In genomic region chr19:36136975-36137686, GRCh38 we compare ENCODE assay signal across 9 cellular contexts. TPM values are rescaled to one million over a fixed set of nuclear protein-coding genes. Genes with fewer than 3 reads are reported as not detected.
DNase-seq lines count a peak whose midpoint lies in the region; ATAC-seq and TF ChIP-seq lines count a peak whose summit lies in the region.
"Had no signal": no experiment of that assay in that cellular context is flagged by ENCODE, and none has a peak within 500 bp of the region (broad histone marks: within the 10 kb centered on the region; RNA-seq: fewer than 3 reads in every experiment).

No MANE protein-coding gene starts in this region.

- TF ChIP-seq POLR2A in heart left ventricle (IDR thresholded peaks at IDR 0.05) = no peak

- H3K27ac Mint-ChIP-seq in activated naive CD8-positive, alpha-beta T cell treated with anti-CD3 and anti-CD28 coated beads, Interleukin-2, amount 50 U/mL, for 24 hours = peak overlapping the region; percentile 22
- no peak overlapping the region for H3K27ac Mint-ChIP-seq in activated naive CD8-positive, alpha-beta T cell treated with anti-CD3 and anti-CD28 coated beads for 36 hours
- H3K27ac Mint-ChIP-seq in T-helper 2 cell treated with Interferon-gamma antibody and Interleukin-4, amounts not matched to agents 5 μg/mL and 100 μg/mL, for 36 hours = peak overlapping the region; percentile 27
- H3K27ac Mint-ChIP-seq in stimulated activated memory B cell treated with anti-CD40 and anti-IgM and Interleukin-4, amounts not matched to agents 10 μg/mL and 1 μg/mL and 100 μg/mL, for 72 hours = peak overlapping the region; percentile 60

- peaks cover 0 to 35% (median 16%) of the 10 kb centered on the region in 12 donors for H3K4me1 ChIP-seq in heart left ventricle

- no peaks in the 10 kb centered on the region for H3K27me3 Mint-ChIP-seq in activated naive CD8-positive, alpha-beta T cell treated with anti-CD3 and anti-CD28 coated beads, Interleukin-2, amount 50 U/mL, for 24 hours
- peaks cover 4% of the 10 kb centered on the region for H3K27me3 Mint-ChIP-seq in activated naive CD8-positive, alpha-beta T cell treated with anti-CD3 and anti-CD28 coated beads for 36 hours
- no peaks in the 10 kb centered on the region for H3K27me3 Mint-ChIP-seq in T-helper 2 cell treated with Interferon-gamma antibody and Interleukin-4, amounts not matched to agents 5 μg/mL and 100 μg/mL, for 36 hours (ENCODE audit: low read depth)
- no peaks in the 10 kb centered on the region for H3K27me3 Mint-ChIP-seq in stimulated activated memory B cell treated with anti-CD40 and anti-IgM and Interleukin-4, amounts not matched to agents 10 μg/mL and 1 μg/mL and 100 μg/mL, for 72 hours

- H3K27me3 ChIP-seq in heart left ventricle = no peaks in the 10 kb centered on the region

- no peak for ATAC-seq in activated naive CD8-positive, alpha-beta T cell treated with anti-CD3 and anti-CD28 coated beads, Interleukin-2, amount 50 U/mL, for 24 hours
- ATAC-seq in heart left ventricle (peak in 3 of 4 donors; percentile 15 to 43 (median 17)), GM19351 (IDR thresholded peaks at IDR 0.05; ENCODE audit: unreplicated experiment) (no peak), GM21423 (IDR thresholded peaks at IDR 0.05; ENCODE audit: unreplicated experiment) (no peak)
- ATAC-seq in stimulated activated memory B cell treated with anti-CD40 and anti-IgM and Interleukin-4, amounts not matched to agents 10 μg/mL and 1 μg/mL and 100 μg/mL, for 72 hours = no peak

- 56 to 67% (median 63%) methylated on average over 12 of the region's 12 CpGs for WGBS in heart left ventricle, 4 donors

- H3K36me3 ChIP-seq in heart left ventricle = peaks cover 0 to 6% (median 4%) of the 10 kb centered on the region in 9 donors

- DNase-seq in activated naive CD8-positive, alpha-beta T cell treated with anti-CD3 and anti-CD28 coated beads, Interleukin-2, amount 50 U/mL, for 24 hours = no peak
- no peak for DNase-seq in activated naive CD8-positive, alpha-beta T cell treated with anti-CD3 and anti-CD28 coated beads for 36 hours
- no peak for DNase-seq in T-helper 2 cell treated with Interferon-gamma antibody and Interleukin-4, amounts not matched to agents 5 μg/mL and 100 μg/mL, for 36 hours (ENCODE audit: low spot score)
- peak; percentile 60 to 81 (median 71) for DNase-seq in heart left ventricle
- DNase-seq in cortex of kidney (lab: John Stamatoyannopoulos, UW) = no peak
- DNase-seq: DND-41 had no signal

- no peaks in the 10 kb centered on the region for H3K9me3 Mint-ChIP-seq in activated naive CD8-positive, alpha-beta T cell treated with anti-CD3 and anti-CD28 coated beads, Interleukin-2, amount 50 U/mL, for 24 hours
- peaks cover 2% of the 10 kb centered on the region for H3K9me3 Mint-ChIP-seq in activated naive CD8-positive, alpha-beta T cell treated with anti-CD3 and anti-CD28 coated beads for 36 hours
- H3K9me3 Mint-ChIP-seq in T-helper 2 cell treated with Interferon-gamma antibody and Interleukin-4, amounts not matched to agents 5 μg/mL and 100 μg/mL, for 36 hours = no peaks in the 10 kb centered on the region
- peaks cover 4% of the 10 kb centered on the region for H3K9me3 Mint-ChIP-seq in stimulated activated memory B cell treated with anti-CD40 and anti-IgM and Interleukin-4, amounts not matched to agents 10 μg/mL and 1 μg/mL and 100 μg/mL, for 72 hours

- no peak for TF ChIP-seq CTCF in heart left ventricle (IDR thresholded peaks at IDR 0.05)

- H3K36me3 Mint-ChIP-seq in activated naive CD8-positive, alpha-beta T cell treated with anti-CD3 and anti-CD28 coated beads, Interleukin-2, amount 50 U/mL, for 24 hours (ENCODE audit: low read depth) = peaks cover 9% of the 10 kb centered on the region
- H3K36me3 Mint-ChIP-seq in activated naive CD8-positive, alpha-beta T cell treated with anti-CD3 and anti-CD28 coated beads for 36 hours = peaks cover 9% of the 10 kb centered on the region
- H3K36me3 Mint-ChIP-seq in T-helper 2 cell treated with Interferon-gamma antibody and Interleukin-4, amounts not matched to agents 5 μg/mL and 100 μg/mL, for 36 hours (ENCODE audit: low read depth) = peaks cover 16% of the 10 kb centered on the region
- H3K36me3 Mint-ChIP-seq in stimulated activated memory B cell treated with anti-CD40 and anti-IgM and Interleukin-4, amounts not matched to agents 10 μg/mL and 1 μg/mL and 100 μg/mL, for 72 hours = peaks cover 13% of the 10 kb centered on the region

- no peaks in the 10 kb centered on the region for H3K9me3 ChIP-seq in heart left ventricle

- intact Hi-C loops in heart left ventricle (cut with DNase I) = no loop called here

- H3K4me1 Mint-ChIP-seq in activated naive CD8-positive, alpha-beta T cell treated with anti-CD3 and anti-CD28 coated beads, Interleukin-2, amount 50 U/mL, for 24 hours = peaks cover 27% of the 10 kb centered on the region
- peaks cover 24% of the 10 kb centered on the region for H3K4me1 Mint-ChIP-seq in activated naive CD8-positive, alpha-beta T cell treated with anti-CD3 and anti-CD28 coated beads for 36 hours
- peaks cover 21% of the 10 kb centered on the region for H3K4me1 Mint-ChIP-seq in T-helper 2 cell treated with Interferon-gamma antibody and Interleukin-4, amounts not matched to agents 5 μg/mL and 100 μg/mL, for 36 hours (ENCODE audit: low read depth)
- peaks cover 26% of the 10 kb centered on the region for H3K4me1 Mint-ChIP-seq in stimulated activated memory B cell treated with anti-CD40 and anti-IgM and Interleukin-4, amounts not matched to agents 10 μg/mL and 1 μg/mL and 100 μg/mL, for 72 hours

- no peak overlapping the region for H3K4me3 Mint-ChIP-seq in activated naive CD8-positive, alpha-beta T cell treated with anti-CD3 and anti-CD28 coated beads, Interleukin-2, amount 50 U/mL, for 24 hours
- no peak overlapping the region for H3K4me3 Mint-ChIP-seq in activated naive CD8-positive, alpha-beta T cell treated with anti-CD3 and anti-CD28 coated beads for 36 hours
- no peak overlapping the region for H3K4me3 Mint-ChIP-seq in T-helper 2 cell treated with Interferon-gamma antibody and Interleukin-4, amounts not matched to agents 5 μg/mL and 100 μg/mL, for 36 hours
- peak overlapping the region; percentile 62 for H3K4me3 Mint-ChIP-seq in stimulated activated memory B cell treated with anti-CD40 and anti-IgM and Interleukin-4, amounts not matched to agents 10 μg/mL and 1 μg/mL and 100 μg/mL, for 72 hours

- H3K27ac ChIP-seq in heart left ventricle = peak overlapping the region in 11 of 12 donors; percentile 30 to 75 (median 53)

- H3K4me3 ChIP-seq in heart left ventricle = no peak overlapping the region

RNA-seq across cellular contexts. Expression of gene CAPNS1, which starts 2.7 kb away (rescaled TPM):
- 100 to 1,000 TPM; 292 to 307 TPM for total RNA-seq in activated naive CD8-positive, alpha-beta T cell treated with anti-CD3 and anti-CD28 coated beads for 36 hours
- total RNA-seq in heart left ventricle = 1,000 to 10,000 TPM in 1 of 9 donors, 100 to 1,000 TPM in 8; 272 to 1,054 (median 860) TPM
- polyA plus RNA-seq in heart left ventricle = 1,000 to 10,000 TPM in 1 of 2 donors, 100 to 1,000 TPM in 1; 956 to 1,083 TPM

RNA-seq across cellular contexts. Expression of gene COX7A1, which starts 15.1 kb away (rescaled TPM):
- total RNA-seq in activated naive CD8-positive, alpha-beta T cell treated with anti-CD3 and anti-CD28 coated beads for 36 hours = not detected
- total RNA-seq in heart left ventricle = 1,000 to 10,000 TPM in 7 of 9 donors, 100 to 1,000 TPM in 2; 414 to 2,982 (median 2,187) TPM
- 1,000 to 10,000 TPM in 1 of 2 donors, 100 to 1,000 TPM in 1; 470 to 2,188 TPM for polyA plus RNA-seq in heart left ventricle

RNA-seq across cellular contexts. Expression of gene TBCB, which starts 21.9 kb away (rescaled TPM):
- total RNA-seq in activated naive CD8-positive, alpha-beta T cell treated with anti-CD3 and anti-CD28 coated beads for 36 hours = 10 to 100 TPM; 89.2 to 91.1 TPM
- total RNA-seq in heart left ventricle = 100 to 1,000 TPM in 6 of 9 donors, 10 to 100 TPM in 3; 89.8 to 146 (median 111) TPM
- polyA plus RNA-seq in heart left ventricle = 100 to 1,000 TPM; 109 to 171 TPM

RNA-seq across cellular contexts. Expression of gene POLR2I, which starts 22.5 kb away (rescaled TPM):
- total RNA-seq in activated naive CD8-positive, alpha-beta T cell treated with anti-CD3 and anti-CD28 coated beads for 36 hours = 10 to 100 TPM; 93.4 to 94.0 TPM
- total RNA-seq in heart left ventricle = 100 to 1,000 TPM in 5 of 9 donors, 10 to 100 TPM in 4; 80.4 to 153 (median 107) TPM
- 100 to 1,000 TPM in 1 of 2 donors, 10 to 100 TPM in 1; 93.1 to 180 TPM for polyA plus RNA-seq in heart left ventricle

RNA-seq across cellular contexts. Expression of gene OVOL3, which starts 26.2 kb away (rescaled TPM):
- total RNA-seq in activated naive CD8-positive, alpha-beta T cell treated with anti-CD3 and anti-CD28 coated beads for 36 hours = not detected
- total RNA-seq in heart left ventricle = not detected
- polyA plus RNA-seq in heart left ventricle = not detected

Comparison
In these comparisons a context has a peak if more than half of its experiments do, and no peak if none do; other contexts are left out.
1. ATAC-seq: peak in heart left ventricle (3 of 4); none in activated naive CD8-positive, alpha-beta T cell treated with anti-CD3 and anti-CD28 coated beads, Interleukin-2, amount 50 U/mL, for 24 hours (single experiment), stimulated activated memory B cell treated with anti-CD40 and anti-IgM and Interleukin-4, amounts not matched to agents 10 μg/mL and 1 μg/mL and 100 μg/mL, for 72 hours (single experiment), GM19351 (single experiment) and GM21423 (single experiment).
2. DNase-seq: peak in heart left ventricle (5 of 5); none in activated naive CD8-positive, alpha-beta T cell treated with anti-CD3 and anti-CD28 coated beads, Interleukin-2, amount 50 U/mL, for 24 hours (single experiment), activated naive CD8-positive, alpha-beta T cell treated with anti-CD3 and anti-CD28 coated beads for 36 hours (single experiment), T-helper 2 cell treated with Interferon-gamma antibody and Interleukin-4, amounts not matched to agents 5 μg/mL and 100 μg/mL, for 36 hours (single experiment) and cortex of kidney (single experiment).
3. RNA of gene COX7A1, which starts 15.1 kb away (total RNA-seq): 414 to 2,982 TPM in heart left ventricle; not detected in activated naive CD8-positive, alpha-beta T cell treated with anti-CD3 and anti-CD28 coated beads for 36 hours; every median in the first group is over 100 times any median in the second.